In the genomic region with DNA sequence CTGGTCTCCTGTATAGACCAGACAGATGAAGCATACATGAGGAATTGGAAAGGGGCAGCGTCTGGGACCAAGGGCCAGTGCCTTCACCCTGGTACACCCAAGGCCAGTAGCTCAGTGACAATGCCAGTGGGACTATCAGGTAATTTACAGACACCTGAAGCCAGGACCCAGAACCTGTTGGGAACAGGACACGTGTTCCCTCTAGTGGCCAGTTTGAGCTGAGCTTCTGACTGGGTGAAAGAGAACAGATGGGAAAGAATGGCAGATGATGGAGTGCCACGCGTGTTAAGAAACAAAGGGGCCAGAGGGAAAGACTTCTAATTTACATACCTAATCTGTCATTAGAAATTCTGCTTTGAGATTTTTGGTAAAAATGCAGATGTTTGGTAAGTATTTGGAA, we compare ENCODE assay signal across 9 cellular contexts. TPM values are rescaled to one million over a fixed set of nuclear protein-coding genes. Genes with fewer than 3 reads are reported as not detected.
DNase-seq lines count a peak whose midpoint lies in the region; ATAC-seq and TF ChIP-seq lines count a peak whose summit lies in the region.
"Had no signal": no experiment of that assay in that cellular context is flagged by ENCODE, and none has a peak within 500 bp of the region (broad histone marks: within the 10 kb centered on the region; RNA-seq: fewer than 3 reads in every experiment).

No MANE protein-coding gene starts in this region.

- TF ChIP-seq POLR2A in tibial nerve (IDR thresholded peaks at IDR 0.05), result no peak

- no peak overlapping the region for H3K4me3 ChIP-seq in WERI-Rb-1 (ENCODE audit: low read depth, low read length)
- no peak overlapping the region for H3K4me3 ChIP-seq in tibial nerve

- H3K4me1 ChIP-seq in tibial nerve, result peaks cover 0 to 8% (median 0%) of the 10 kb centered on the region in 4 donors

- no peak overlapping the region for H3K27ac ChIP-seq in WERI-Rb-1
- no peak overlapping the region for H3K27ac ChIP-seq in tibial nerve
- H3K27ac ChIP-seq: epithelial cell of prostate had no signal

- 23 to 44% methylated on average over 4 of the region's 4 CpGs for WGBS in tibial nerve, 2 donors

- H3K36me3 ChIP-seq in WERI-Rb-1, result no peaks in the 10 kb centered on the region
- H3K36me3 ChIP-seq in tibial nerve, result no peaks in the 10 kb centered on the region

- H3K9me3 ChIP-seq in WERI-Rb-1 (ENCODE audit: severe bottlenecking) (no peaks in the 10 kb centered on the region), tibial nerve (no peaks in the 10 kb centered on the region)

- H3K27me3 Mint-ChIP-seq in nephron progenitor cell (ENCODE audit: low read depth, poor library complexity), result peaks cover 18% of the 10 kb centered on the region

- H3K27ac Mint-ChIP-seq in nephron progenitor cell, result no peak overlapping the region

- ATAC-seq in GM18861 (IDR thresholded peaks at IDR 0.05; ENCODE audit: unreplicated experiment) (peak; percentile 65), HG03097 (IDR thresholded peaks at IDR 0.05; ENCODE audit: low FRiP score, unreplicated experiment) (peak; percentile 67)

- TF ChIP-seq CTCF in WERI-Rb-1 (IDR thresholded peaks at IDR 0.05; ENCODE audit: low read depth, low read length) (peak; percentile 87), nephron progenitor cell (IDR thresholded peaks at IDR 0.05) (peak; percentile 73), tibial nerve (IDR thresholded peaks at IDR 0.05) (peak in 2 of 5 experiments; percentile 24 to 44)

- no peak for TF ChIP-seq EP300 in tibial nerve (IDR thresholded peaks at IDR 0.05)

- DNase-seq in WERI-Rb-1 (peak; percentile 73), ecto neural progenitor cell (ENCODE audit: low spot score) (peak; percentile 60), nephron progenitor cell (peak; percentile 47), tibial nerve (ENCODE audit: low spot score in 2 of 2) (no peak), UCSD-AML1 (lab: John Stamatoyannopoulos, UW; ENCODE audit: unreplicated experiment) (no peak), NCI-H345 (lab: John Stamatoyannopoulos, UW) (no peak)

- no peak overlapping the region for H3K4me3 Mint-ChIP-seq in nephron progenitor cell

- H3K4me1 Mint-ChIP-seq in nephron progenitor cell, result peaks cover 15% of the 10 kb centered on the region

- H3K27me3 ChIP-seq in WERI-Rb-1 (ENCODE audit: insufficient read depth, low read depth, severe bottlenecking) (no peaks in the 10 kb centered on the region), tibial nerve (no peaks in the 10 kb centered on the region)

- H3K36me3 Mint-ChIP-seq in nephron progenitor cell (ENCODE audit: low read depth), result peaks cover under 1% of the 10 kb centered on the region

- H3K9me3 Mint-ChIP-seq in nephron progenitor cell, result peaks cover 6% of the 10 kb centered on the region

RNA-seq across cellular contexts. Expression of a gene that starts 5.1 kb away (rescaled TPM):
- 10 to 100 TPM; 21.9 to 35.0 (median 29.6) TPM for total RNA-seq in tibial nerve

RNA-seq across cellular contexts. Expression of a gene that starts 28.4 kb away (rescaled TPM):
- 1,000 to 10,000 TPM in 1 of 4 donors, 100 to 1,000 TPM in 3; 744 to 1,023 (median 854) TPM for total RNA-seq in tibial nerve

RNA-seq across cellular contexts. Expression of a gene that starts 48.6 kb away (rescaled TPM):
- not detected for total RNA-seq in tibial nerve

Comparison
In these comparisons a context has a peak if more than half of its experiments do, and no peak if none do; other contexts are left out.
1. DNase-seq: peak in WERI-Rb-1 (single experiment), ecto neural progenitor cell (single experiment) and nephron progenitor cell (single experiment); none in tibial nerve (0 of 2), UCSD-AML1 (single experiment) and NCI-H345 (single experiment).